In genomic region chr17:49022391-49022941, GRCh38 we compare ENCODE assay signal across 13 cellular contexts. TPM values are rescaled to one million over a fixed set of nuclear protein-coding genes. Genes with fewer than 3 reads are reported as not detected.
DNase-seq lines count a peak whose midpoint lies in the region; ATAC-seq lines count a peak whose summit lies in the region.
"Had no signal": no experiment of that assay in that cellular context is flagged by ENCODE, and none has a peak within 500 bp of the region (broad histone marks: within the 10 kb centered on the region; RNA-seq: fewer than 3 reads in every experiment).

No MANE protein-coding gene starts in this region.

- H4K8ac ChIP-seq in mesendoderm (ENCODE audit: low read depth, low read length), result no peak overlapping the region

- no peak overlapping the region for H3K4me3 ChIP-seq in mesendoderm (ENCODE audit: low read length)
- H3K4me3 ChIP-seq: pancreas had no signal

- H3K4me2 ChIP-seq in mesendoderm (ENCODE audit: low read length), result no peak overlapping the region

- peaks cover 3% of the 10 kb centered on the region for H3K36me3 ChIP-seq in mesendoderm (ENCODE audit: control insufficient read depth, insufficient read depth, low read length)
- H3K36me3 ChIP-seq: pancreas had no signal

- WGBS in mesendoderm (ENCODE audit: extremely low coverage, insufficient coverage, low lambda C conversion rate), result no CpG with 5 or more reads among the region's 6 CpGs

- peak overlapping the region; percentile 90 for H3K27ac ChIP-seq in mesendoderm (ENCODE audit: low read depth, low read length)
- H3K27ac ChIP-seq: pancreas had no signal

- H3K23ac ChIP-seq in mesendoderm (ENCODE audit: low read length), result no peak overlapping the region

- peak overlapping the region; percentile 72 for H3K56ac ChIP-seq in mesendoderm (ENCODE audit: low read length)

- H3K79me2 ChIP-seq in mesendoderm (ENCODE audit: control insufficient read depth, insufficient read depth, low read length), result peaks cover 80% of the 10 kb centered on the region

- H2BK5ac ChIP-seq in mesendoderm (ENCODE audit: low read length), result peak overlapping the region; percentile 10

- peak overlapping the region; percentile 63 for H2BK120ac ChIP-seq in mesendoderm (ENCODE audit: low read depth, low read length)

- H3K18ac ChIP-seq in mesendoderm (ENCODE audit: low read length), result peak overlapping the region; percentile 83

- peak overlapping the region; percentile 84 for H3K4ac ChIP-seq in mesendoderm (ENCODE audit: low read depth, low read length)

- peak overlapping the region; percentile 38 for H3K9ac ChIP-seq in mesendoderm (ENCODE audit: low read length)

- H4K5ac ChIP-seq in mesendoderm (ENCODE audit: low read length), result no peak overlapping the region

- H3K79me1 ChIP-seq in mesendoderm (ENCODE audit: low read length), result peaks cover 11% of the 10 kb centered on the region

- no peak overlapping the region for H2AK5ac ChIP-seq in mesendoderm (ENCODE audit: low read length)

- no peak overlapping the region for H2BK15ac ChIP-seq in mesendoderm (replicated peaks; ENCODE audit: low read depth)

- H3K27me3 ChIP-seq in mesendoderm (ENCODE audit: insufficient read depth, low read length, poor library complexity), result no peaks in the 10 kb centered on the region
- H3K27me3 ChIP-seq: pancreas had no signal

- peaks cover 27% of the 10 kb centered on the region for H3K4me1 ChIP-seq in mesendoderm (ENCODE audit: control insufficient read depth, low read depth, low read length)
- H3K4me1 ChIP-seq: pancreas had no signal

- ATAC-seq in GM21390 (IDR thresholded peaks at IDR 0.05; ENCODE audit: unreplicated experiment) (no peak), GM21526 (IDR thresholded peaks at IDR 0.05; ENCODE audit: low FRiP score, unreplicated experiment) (no peak)

- DNase-seq in AG08395 (ENCODE audit: low spot score), result peak; percentile 67
- peak; percentile 86 for DNase-seq in LHCN-M2 (ENCODE audit: low read depth)
- peak; percentile 81 for DNase-seq in dermis blood vessel endothelial cell
- DNase-seq in mesendoderm, result peak; percentile 99
- no peak for DNase-seq in OCI-M2 (lab: John Stamatoyannopoulos, UW; ENCODE audit: unreplicated experiment)
- DNase-seq in activated CD4-positive, CD25-positive, alpha-beta regulatory T cell treated with anti-CD3 and anti-CD28 coated beads, Interleukin-2, amount 50 U/mL, for 72 hours, result no peak
- DNase-seq: amygdala, NCI-H187 treated with DMSO at 0.1 percent for 48 hours, pancreas had no signal

RNA-seq across cellular contexts. Expression of gene IGF2BP1, which starts 25.3 kb away (rescaled TPM):
- total RNA-seq in LHCN-M2 (2014; rRNA removed) (5.6 and 6.4 TPM in 2 replicates), dermis blood vessel endothelial cell (0.51 and 0.85 TPM in 2 replicates)
- polyA plus RNA-seq in LHCN-M2 (2012), result 22.1 TPM
- polyA plus RNA-seq in mesendoderm (2013, experiment 1 of 2), result 132 TPM
- polyA plus RNA-seq in mesendoderm (2013, experiment 2 of 2), result 142 TPM
- polyA plus RNA-seq: CD14-positive monocyte had no signal

RNA-seq across cellular contexts. Expression of gene GIP, which starts 54.1 kb away (rescaled TPM):
- total RNA-seq in LHCN-M2 (2014; rRNA removed) (not detected in 2 replicates), dermis blood vessel endothelial cell (not detected in 2 replicates)
- 1.2 TPM for polyA plus RNA-seq in LHCN-M2 (2012)
- polyA plus RNA-seq in mesendoderm (2013, experiment 1 of 2), result 0.20 TPM
- polyA plus RNA-seq in mesendoderm (2013, experiment 2 of 2), result 0.35 TPM
- total RNA-seq: pancreas, SK-MEL-5 had no signal
- polyA plus RNA-seq: CD14-positive monocyte, pancreas had no signal

Comparison
In these comparisons a context has a peak if more than half of its experiments do, and no peak if none do; other contexts are left out.
1. DNase-seq: peak in AG08395 (single experiment), LHCN-M2 (single experiment), dermis blood vessel endothelial cell (single experiment) and mesendoderm (single experiment); none in OCI-M2 (single experiment) and activated CD4-positive, CD25-positive, alpha-beta regulatory T cell treated with anti-CD3 and anti-CD28 coated beads, Interleukin-2, amount 50 U/mL, for 72 hours (single experiment).